In the genomic region with DNA sequence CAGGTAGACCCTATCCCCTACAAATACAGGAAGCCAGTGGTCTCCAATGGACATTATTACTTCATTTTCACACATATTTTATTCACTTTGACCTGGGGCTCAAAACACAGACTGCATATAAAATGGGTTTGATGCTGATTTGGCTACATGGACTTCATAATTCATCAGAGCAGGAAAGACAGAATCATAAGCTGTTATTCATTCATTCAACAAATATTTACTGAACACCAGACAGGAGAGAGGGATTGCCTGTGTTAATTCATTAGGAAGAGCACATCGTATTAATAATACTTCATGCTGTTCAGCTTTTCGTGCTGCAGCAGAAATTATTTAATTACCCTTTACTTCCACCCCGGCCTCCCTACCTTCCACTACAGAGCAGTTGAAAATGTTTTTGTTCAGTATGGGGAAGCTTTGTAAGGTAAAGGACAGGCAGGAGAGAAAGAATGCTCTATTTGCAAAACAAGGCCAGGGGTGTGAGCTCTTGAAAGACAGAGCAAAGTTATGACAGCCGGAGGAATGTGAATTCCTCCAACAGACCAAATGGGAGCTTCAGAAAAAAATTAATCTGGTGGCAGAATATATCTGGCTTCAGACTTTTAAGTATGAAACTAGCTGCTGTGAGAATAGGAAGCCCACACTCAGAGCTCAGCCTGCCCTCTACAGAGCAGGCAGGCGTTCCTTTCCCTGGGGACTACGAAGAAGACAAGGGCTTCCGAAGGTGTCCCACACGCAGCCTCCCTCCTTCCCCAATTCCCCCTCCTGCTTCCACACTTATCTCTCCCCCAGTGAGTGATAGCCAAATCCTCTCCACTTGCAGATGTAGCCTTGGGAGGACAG, we compare ENCODE assay signal across 21 cellular contexts. TPM values are rescaled to one million over a fixed set of nuclear protein-coding genes. Genes with fewer than 3 reads are reported as not detected.
DNase-seq lines count a peak whose midpoint lies in the region; ATAC-seq and TF ChIP-seq lines count a peak whose summit lies in the region.
"Had no signal": no experiment of that assay in that cellular context is flagged by ENCODE, and none has a peak within 500 bp of the region (broad histone marks: within the 10 kb centered on the region; RNA-seq: fewer than 3 reads in every experiment).

No MANE protein-coding gene starts in this region.

- ATAC-seq in Right ventricle myocardium inferior (peak; percentile 35), gastroesophageal sphincter (peak; percentile 16), GM19351 (IDR thresholded peaks at IDR 0.05; ENCODE audit: unreplicated experiment) (no peak)
- ATAC-seq in stimulated activated memory B cell treated with anti-CD40 and anti-IgM and Interleukin-4, amounts not matched to agents 10 μg/mL and 1 μg/mL and 100 μg/mL, for 72 hours, result no peak
- ATAC-seq: activated naive CD8-positive, alpha-beta T cell treated with anti-CD3 and anti-CD28 coated beads, Interleukin-2, amount 50 U/mL, for 24 hours; stimulated activated naive B cell treated with anti-CD40 and anti-IgM and Interleukin-4, amounts not matched to agents 10 μg/mL and 1 μg/mL and 100 μg/mL, for 72 hours had no signal

- no peaks in the 10 kb centered on the region for H3K27me3 ChIP-seq in gastroesophageal sphincter
- H3K27me3 ChIP-seq: breast epithelium, dorsolateral prefrontal cortex, neutrophil, tibial nerve had no signal

- H3K4me3 Mint-ChIP-seq in stimulated activated memory B cell treated with anti-CD40 and anti-IgM and Interleukin-4, amounts not matched to agents 10 μg/mL and 1 μg/mL and 100 μg/mL, for 72 hours, result no peak overlapping the region
- no peak overlapping the region for H3K4me3 Mint-ChIP-seq in activated naive CD4-positive, alpha-beta T cell treated with anti-CD3 and anti-CD28 coated beads for 36 hours
- H3K4me3 Mint-ChIP-seq: activated naive CD8-positive, alpha-beta T cell treated with anti-CD3 and anti-CD28 coated beads, Interleukin-2, amount 50 U/mL, for 24 hours; activated T-helper 1 cell treated with anti-CD3 and anti-CD28 coated beads, Interleukin-12 subunit alpha, Interleukin-12 subunit beta, Interleukin-2, Interleukin-4 antibody, amounts not matched to agents 30 ng/mL and 10 ng/mL and 1 ng/mL, durations not matched to agents 14 hours and 24 hours and 36 hours; CD4-positive, alpha-beta T cell; stimulated activated naive B cell treated with anti-CD40 and anti-IgM and Interleukin-4, amounts not matched to agents 10 μg/mL and 1 μg/mL and 100 μg/mL, for 72 hours had no signal

- peaks cover 0 to 35% of the 10 kb centered on the region in 2 donors for H3K36me3 ChIP-seq in gastroesophageal sphincter
- H3K36me3 ChIP-seq: breast epithelium had no signal

- 7 to 61% methylated on average over 4 to 8 of the region's 8 CpGs for WGBS in gastroesophageal sphincter (ENCODE audit: low coverage in 1 of 2), 2 donors

- no peak overlapping the region for H3K4me3 ChIP-seq in gastroesophageal sphincter
- H3K4me3 ChIP-seq: breast epithelium, dorsolateral prefrontal cortex, tibial nerve had no signal

- DNase-seq in Right ventricle myocardium inferior (ENCODE audit: missing footprints) (no peak), cardiac septum (ENCODE audit: low spot score) (no peak), NCI-H2171 (lab: John Stamatoyannopoulos, UW) (peak; percentile 28), kidney tubule cell (ENCODE audit: low spot score) (no peak)
- no peak for DNase-seq in activated naive CD4-positive, alpha-beta T cell treated with anti-CD3 and anti-CD28 coated beads for 36 hours
- DNase-seq: activated CD4-positive, CD25-positive, alpha-beta regulatory T cell treated with anti-CD3 and anti-CD28 coated beads, Interleukin-2, amount 50 U/mL, for 72 hours; activated naive CD8-positive, alpha-beta T cell treated with anti-CD3 and anti-CD28 coated beads, Interleukin-2, amount 50 U/mL, for 24 hours; CD4-positive, alpha-beta T cell; dorsolateral prefrontal cortex; KG1; midbrain; NCI-H748 treated with DMSO at 0.1 percent for 48 hours; stimulated activated naive B cell treated with anti-CD40 and anti-IgM and Interleukin-4, amounts not matched to agents 10 μg/mL and 1 μg/mL and 100 μg/mL, for 72 hours; T1000 had no signal

- H3K4me1 ChIP-seq in gastroesophageal sphincter, result peaks cover 0 to 27% (median 8%) of the 10 kb centered on the region in 3 donors
- H3K4me1 ChIP-seq: breast epithelium had no signal

- TF ChIP-seq POLR2A in gastroesophageal sphincter (IDR thresholded peaks at IDR 0.05), result no peak

- peak overlapping the region; percentile 44 for H3K27ac Mint-ChIP-seq in stimulated activated memory B cell treated with anti-CD40 and anti-IgM and Interleukin-4, amounts not matched to agents 10 μg/mL and 1 μg/mL and 100 μg/mL, for 72 hours
- H3K27ac Mint-ChIP-seq in activated naive CD4-positive, alpha-beta T cell treated with anti-CD3 and anti-CD28 coated beads for 36 hours, result no peak overlapping the region
- H3K27ac Mint-ChIP-seq: activated naive CD8-positive, alpha-beta T cell treated with anti-CD3 and anti-CD28 coated beads, Interleukin-2, amount 50 U/mL, for 24 hours; activated T-helper 1 cell treated with anti-CD3 and anti-CD28 coated beads, Interleukin-12 subunit alpha, Interleukin-12 subunit beta, Interleukin-2, Interleukin-4 antibody, amounts not matched to agents 30 ng/mL and 10 ng/mL and 1 ng/mL, durations not matched to agents 14 hours and 24 hours and 36 hours; CD4-positive, alpha-beta T cell; stimulated activated naive B cell treated with anti-CD40 and anti-IgM and Interleukin-4, amounts not matched to agents 10 μg/mL and 1 μg/mL and 100 μg/mL, for 72 hours had no signal

- H3K27me3 Mint-ChIP-seq in stimulated activated memory B cell treated with anti-CD40 and anti-IgM and Interleukin-4, amounts not matched to agents 10 μg/mL and 1 μg/mL and 100 μg/mL, for 72 hours, result no peaks in the 10 kb centered on the region
- no peaks in the 10 kb centered on the region for H3K27me3 Mint-ChIP-seq in activated naive CD4-positive, alpha-beta T cell treated with anti-CD3 and anti-CD28 coated beads for 36 hours (ENCODE audit: low read depth)
- H3K27me3 Mint-ChIP-seq: activated naive CD8-positive, alpha-beta T cell treated with anti-CD3 and anti-CD28 coated beads, Interleukin-2, amount 50 U/mL, for 24 hours; CD4-positive, alpha-beta T cell; stimulated activated naive B cell treated with anti-CD40 and anti-IgM and Interleukin-4, amounts not matched to agents 10 μg/mL and 1 μg/mL and 100 μg/mL, for 72 hours had no signal

- no peak for TF ChIP-seq CTCF in gastroesophageal sphincter (IDR thresholded peaks at IDR 0.05)

- no peaks in the 10 kb centered on the region for H3K9me3 ChIP-seq in gastroesophageal sphincter
- H3K9me3 ChIP-seq: breast epithelium, neutrophil, tibial nerve had no signal

- CTCF ChIA-PET in activated naive CD4-positive, alpha-beta T cell treated with anti-CD3 and anti-CD28 coated beads for 36 hours (lab: Charles Lee), result interaction anchor here (1.4 to 2.7 kb wide), 3 partner anchors 9 to 233 kb away, joined by 4 to 18 read pairs (median 6); no protein-coding TSS in a partner anchor

- no peak overlapping the region for H3K27ac ChIP-seq in gastroesophageal sphincter
- H3K27ac ChIP-seq: dorsolateral prefrontal cortex, neutrophil, tibial nerve had no signal

- peaks cover 24% of the 10 kb centered on the region for H3K36me3 Mint-ChIP-seq in stimulated activated memory B cell treated with anti-CD40 and anti-IgM and Interleukin-4, amounts not matched to agents 10 μg/mL and 1 μg/mL and 100 μg/mL, for 72 hours
- peaks cover 21% of the 10 kb centered on the region for H3K36me3 Mint-ChIP-seq in activated naive CD4-positive, alpha-beta T cell treated with anti-CD3 and anti-CD28 coated beads for 36 hours (ENCODE audit: low read depth)

- intact Hi-C loops in Right ventricle myocardium inferior (cut with DNase I) (no loop called here), cardiac septum (cut with DNase I) (no loop called here)
- intact Hi-C loops in activated naive CD4-positive, alpha-beta T cell treated with anti-CD3 and anti-CD28 coated beads for 36 hours (cut with micrococcal nuclease), result no loop called here

- H3K4me1 Mint-ChIP-seq in stimulated activated memory B cell treated with anti-CD40 and anti-IgM and Interleukin-4, amounts not matched to agents 10 μg/mL and 1 μg/mL and 100 μg/mL, for 72 hours, result peaks cover 14% of the 10 kb centered on the region
- peaks cover 13% of the 10 kb centered on the region for H3K4me1 Mint-ChIP-seq in activated naive CD4-positive, alpha-beta T cell treated with anti-CD3 and anti-CD28 coated beads for 36 hours (ENCODE audit: low read depth)

- no peak for TF ChIP-seq EP300 in gastroesophageal sphincter (IDR thresholded peaks at IDR 0.05)

- H3K9me3 Mint-ChIP-seq in stimulated activated memory B cell treated with anti-CD40 and anti-IgM and Interleukin-4, amounts not matched to agents 10 μg/mL and 1 μg/mL and 100 μg/mL, for 72 hours, result no peaks in the 10 kb centered on the region
- H3K9me3 Mint-ChIP-seq in activated naive CD4-positive, alpha-beta T cell treated with anti-CD3 and anti-CD28 coated beads for 36 hours, result no peaks in the 10 kb centered on the region
- H3K9me3 Mint-ChIP-seq: activated naive CD8-positive, alpha-beta T cell treated with anti-CD3 and anti-CD28 coated beads, Interleukin-2, amount 50 U/mL, for 24 hours; activated T-helper 1 cell treated with anti-CD3 and anti-CD28 coated beads, Interleukin-12 subunit alpha, Interleukin-12 subunit beta, Interleukin-2, Interleukin-4 antibody, amounts not matched to agents 30 ng/mL and 10 ng/mL and 1 ng/mL, durations not matched to agents 14 hours and 24 hours and 36 hours; CD4-positive, alpha-beta T cell; stimulated activated naive B cell treated with anti-CD40 and anti-IgM and Interleukin-4, amounts not matched to agents 10 μg/mL and 1 μg/mL and 100 μg/mL, for 72 hours had no signal

RNA-seq across cellular contexts. Expression of a gene that starts 58.0 kb away (rescaled TPM):
- total RNA-seq in Right ventricle myocardium inferior (28.6 TPM), cardiac septum (59.2 TPM), gastroesophageal sphincter (10 to 100 TPM; 24.3 to 74.1 (median 37.9) TPM)
- total RNA-seq in activated naive CD4-positive, alpha-beta T cell treated with anti-CD3 and anti-CD28 coated beads for 36 hours, result 100 to 1,000 TPM; 109 TPM

Comparison
In these comparisons a context has a peak if more than half of its experiments do, and no peak if none do; other contexts are left out.
1. ATAC-seq: peak in Right ventricle myocardium inferior (single experiment) and gastroesophageal sphincter (single experiment); none in stimulated activated memory B cell treated with anti-CD40 and anti-IgM and Interleukin-4, amounts not matched to agents 10 μg/mL and 1 μg/mL and 100 μg/mL, for 72 hours (single experiment) and GM19351 (single experiment).